7 cellular contexts compared by ENCODE assay signal in genomic region chr2:196592912-196593881, GRCh38. TPM values are rescaled to one million over a fixed set of nuclear protein-coding genes. Genes with fewer than 3 reads are reported as not detected.
A peak's percentile ranks its signal among the peaks of the same experiment; 100 is the strongest.
DNase-seq lines count a peak whose midpoint lies in the region; ATAC-seq and TF ChIP-seq lines count a peak whose summit lies in the region.

TSS of gene HECW2 (minus strand) at chr2:196593554.

- 1% methylated on average over 101 to 125 of the region's 125 CpGs for WGBS in esophagus, 2 donors
- 3% methylated on average over 47 of the region's 125 CpGs; no CpG with 5 or more reads in 1 of the 2 donors for whole genome bisulfite sequencing in transverse colon (ENCODE audit: low coverage in 1 of 2), 2 donors

- H3K36me3 ChIP-seq in esophagus (ENCODE audit: control insufficient read depth in 2 of 2, insufficient read depth in 2 of 2, low read length in 1 of 2) (no peaks in the 10 kb centered on the region), transverse colon (no peaks in the 10 kb centered on the region)

- peak within 1 kb of the TSS; percentile 51 to 72 for H3K27ac ChIP-seq in esophagus (ENCODE audit: low read depth in 2 of 2, low read length in 1 of 2)
- H3K27ac ChIP-seq in transverse colon: peak within 1 kb of the TSS in 1 of 4 donors; percentile 65

- DNase-seq in KG1 (lab: John Stamatoyannopoulos, UW) (peak; percentile 14), middle frontal gyrus (ENCODE audit: extremely low spot score, low spot score) (peak; percentile 62), transverse colon (no peak)

- TF ChIP-seq EP300 in transverse colon (IDR thresholded peaks at IDR 0.05; ENCODE audit: low read depth): no peak

- H3K4me1 ChIP-seq in esophagus (ENCODE audit: control insufficient read depth in 2 of 2, insufficient read depth in 2 of 2, low read length in 1 of 2) (peaks cover 0 to 6% of the 10 kb centered on the region in 2 donors), transverse colon (peaks cover 0 to 11% (median 2%) of the 10 kb centered on the region in 4 donors)

- H3K9me3 ChIP-seq in esophagus (ENCODE audit: control insufficient read depth in 2 of 2, insufficient read depth in 1 of 2, low read depth in 1 of 2, low read length in 1 of 2): no peaks in the 10 kb centered on the region
- H3K9me3 ChIP-seq in transverse colon: no peaks in the 10 kb centered on the region

- intact Hi-C loops in transverse colon (cut with DNase I; ENCODE audit: low total_unique reads): no loop called here

- H3K27me3 ChIP-seq in esophagus (ENCODE audit: control insufficient read depth in 1 of 2, insufficient read depth in 2 of 2, low read length in 2 of 2) (peaks cover 0 to 2% of the 10 kb centered on the region in 2 donors), transverse colon (peaks cover 70% of the 10 kb centered on the region)

- H3K4me3 ChIP-seq in GM08714 (ENCODE audit: low read length): peak within 1 kb of the TSS; percentile 48; the same call in 1 of the 2 replicates
- H3K4me3 ChIP-seq in WI38 (ENCODE audit: low read depth, low read length): peak within 1 kb of the TSS; percentile 80
- H3K4me3 ChIP-seq in esophagus (ENCODE audit: low read depth in 1 of 2, low read length in 2 of 2): peak within 1 kb of the TSS; percentile 68 to 78
- peak within 1 kb of the TSS; percentile 47 to 83 (median 52) for H3K4me3 ChIP-seq in transverse colon

- TF ChIP-seq CTCF in WI38 (IDR thresholded peaks at IDR 0.05; ENCODE audit: low read depth, low read length) (no peak), transverse colon (IDR thresholded peaks at IDR 0.05) (no peak)

- ATAC-seq in GM21529 (IDR thresholded peaks at IDR 0.05; ENCODE audit: unreplicated experiment): peak; percentile 71

- in situ Hi-C loops in transverse colon (cut with MboI; ENCODE audit: low pct_ligation_motif_present in 1 of 4, low pct_unique_long_range_greater_than_20kb in 1 of 4, low sequenced_read_pairs in 3 of 4): no loop called here

- TF ChIP-seq POLR2A in transverse colon (IDR thresholded peaks at IDR 0.05): no peak

RNA-seq across cellular contexts. Expression of gene HECW2, which starts in this region (rescaled TPM):
- polyA plus RNA-seq in esophagus: 1 to 10 TPM; 1.6 to 2.8 TPM
- total RNA-seq in transverse colon: 1 to 10 TPM; 1.1 to 2.2 (median 1.6) TPM
